Comparison of ENCODE assay signal across 8 cellular contexts in the genomic region with DNA sequence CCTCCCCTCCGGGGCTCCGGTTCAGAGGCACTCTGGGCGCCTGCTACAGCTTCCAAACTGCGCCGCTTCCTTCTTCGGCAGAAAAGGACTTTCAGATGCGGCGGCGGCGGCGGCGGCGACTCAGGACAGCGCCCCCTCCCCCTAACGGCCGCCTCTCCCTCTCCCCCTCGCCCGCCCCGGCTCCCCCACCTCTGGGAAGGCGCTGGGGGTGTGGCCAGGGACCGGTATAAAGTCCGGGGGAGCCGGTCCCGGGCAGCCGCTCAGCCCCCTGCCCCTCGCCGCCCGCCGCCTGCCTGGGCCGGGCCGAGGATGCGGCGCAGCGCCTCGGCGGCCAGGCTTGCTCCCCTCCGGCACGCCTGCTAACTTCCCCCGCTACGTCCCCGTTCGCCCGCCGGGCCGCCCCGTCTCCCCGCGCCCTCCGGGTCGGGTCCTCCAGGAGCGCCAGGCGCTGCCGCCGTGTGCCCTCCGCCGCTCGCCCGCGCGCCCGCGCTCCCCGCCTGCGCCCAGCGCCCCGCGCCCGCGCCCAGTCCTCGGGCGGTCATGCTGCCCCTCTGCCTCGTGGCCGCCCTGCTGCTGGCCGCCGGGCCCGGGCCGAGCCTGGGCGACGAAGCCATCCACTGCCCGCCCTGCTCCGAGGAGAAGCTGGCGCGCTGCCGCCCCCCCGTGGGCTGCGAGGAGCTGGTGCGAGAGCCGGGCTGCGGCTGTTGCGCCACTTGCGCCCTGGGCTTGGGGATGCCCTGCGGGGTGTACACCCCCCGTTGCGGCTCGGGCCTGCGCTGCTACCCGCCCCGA. TPM values are rescaled to one million over a fixed set of nuclear protein-coding genes. Genes with fewer than 3 reads are reported as not detected.
DNase-seq lines count a peak whose midpoint lies in the region; ATAC-seq and TF ChIP-seq lines count a peak whose summit lies in the region.

Gene IGFBP4 (plus strand): TSS at position 255 of the 792 bp plus-strand sequence. CDS start 286 bp downstream, at position 541.

- peak; percentile 52 to 90 for TF ChIP-seq POLR2A in thyroid gland (IDR thresholded peaks at IDR 0.05)

- peak within 1 kb of the TSS; percentile 45 to 83 for H3K4me3 ChIP-seq in DND-41 (ENCODE audit: low read depth in 1 of 2, low read length in 2 of 2)
- peak within 1 kb of the TSS; percentile 65 to 77 (median 76) for H3K4me3 ChIP-seq in thyroid gland (replicated peaks in 1 of 3)

- no peaks in the 10 kb centered on the region for H3K9me3 Mint-ChIP-seq in activated naive CD8-positive, alpha-beta T cell treated with anti-CD3 and anti-CD28 coated beads for 36 hours
- H3K9me3 Mint-ChIP-seq in osteocyte (ENCODE audit: unreplicated experiment): no peaks in the 10 kb centered on the region

- peak within 1 kb of the TSS; percentile 75 for H3K9ac ChIP-seq in DND-41 (ENCODE audit: low read depth, low read length)

- peak within 1 kb of the TSS; percentile 75 for H3K27ac ChIP-seq in DND-41 (ENCODE audit: low read length)
- H3K27ac ChIP-seq in thyroid gland: peak within 1 kb of the TSS; percentile 93 to 98 (median 94)

- H3K4me2 ChIP-seq in DND-41 (ENCODE audit: insufficient read depth, low read length): peak within 1 kb of the TSS; percentile 93

- H3K4me1 Mint-ChIP-seq in activated naive CD8-positive, alpha-beta T cell treated with anti-CD3 and anti-CD28 coated beads for 36 hours: peaks cover 25% of the 10 kb centered on the region
- peaks cover 36% of the 10 kb centered on the region for H3K4me1 Mint-ChIP-seq in osteocyte (ENCODE audit: unreplicated experiment)

- no peak within 1 kb of the TSS for H3K27ac Mint-ChIP-seq in activated naive CD8-positive, alpha-beta T cell treated with anti-CD3 and anti-CD28 coated beads for 36 hours
- H3K27ac Mint-ChIP-seq in osteocyte (ENCODE audit: unreplicated experiment): peak within 1 kb of the TSS; percentile 87

- WGBS in thyroid gland, 2 donors: 4% methylated on average over 11 of the region's 98 CpGs; no CpG with 5 or more reads in 1 of the 2 donors

- intact Hi-C loops in head of caudate nucleus (cut with DNase I): loop anchor here (5.0 kb wide), 1 partner anchor 89 kb away; no protein-coding TSS in a partner anchor
- intact Hi-C loops in thyroid gland (cut with DNase I): loop anchor here (5.0 kb wide), 2 partner anchors 89 to 114 kb away; no protein-coding TSS in a partner anchor

- H3K79me2 ChIP-seq in DND-41 (ENCODE audit: insufficient read depth, low read length): peaks cover 44% of the 10 kb centered on the region

- H3K4me3 Mint-ChIP-seq in activated naive CD8-positive, alpha-beta T cell treated with anti-CD3 and anti-CD28 coated beads for 36 hours: peak within 1 kb of the TSS; percentile 78
- peak within 1 kb of the TSS; percentile 96 for H3K4me3 Mint-ChIP-seq in osteocyte (ENCODE audit: unreplicated experiment)

- H3K36me3 Mint-ChIP-seq in activated naive CD8-positive, alpha-beta T cell treated with anti-CD3 and anti-CD28 coated beads for 36 hours: no peaks in the 10 kb centered on the region
- H3K36me3 Mint-ChIP-seq in osteocyte (ENCODE audit: unreplicated experiment): peaks cover 29% of the 10 kb centered on the region

- H3K27me3 Mint-ChIP-seq in activated naive CD8-positive, alpha-beta T cell treated with anti-CD3 and anti-CD28 coated beads for 36 hours: peaks cover 15% of the 10 kb centered on the region
- H3K27me3 Mint-ChIP-seq in osteocyte (ENCODE audit: unreplicated experiment): no peaks in the 10 kb centered on the region

- no peaks in the 10 kb centered on the region for H3K27me3 ChIP-seq in DND-41 (ENCODE audit: insufficient read depth, low read length, poor library complexity)
- no peaks in the 10 kb centered on the region for H3K27me3 ChIP-seq in thyroid gland

- H3K9me3 ChIP-seq in DND-41 (ENCODE audit: insufficient read depth, low read length, severe bottlenecking): no peaks in the 10 kb centered on the region
- no peaks in the 10 kb centered on the region for H3K9me3 ChIP-seq in thyroid gland

- H3K36me3 ChIP-seq in DND-41 (ENCODE audit: insufficient read depth, low read length): no peaks in the 10 kb centered on the region
- no peaks in the 10 kb centered on the region for H3K36me3 ChIP-seq in thyroid gland

- H4K20me1 ChIP-seq in DND-41 (ENCODE audit: insufficient read depth, low read length): no peaks in the 10 kb centered on the region

- DNase-seq in DND-41 (peak; percentile 75), Kasumi-1 (lab: John Stamatoyannopoulos, UW) (peak; percentile 65 to 70), SW 1271 (lab: John Stamatoyannopoulos, UW) (peak; percentile 40 to 60), head of caudate nucleus (peak; percentile 27 to 87 (median 78)), osteocyte (ENCODE audit: extremely low spot score, unreplicated experiment) (peak; percentile 94), thyroid gland (peak; percentile 87 to 88)
- peak; percentile 75 for DNase-seq in activated naive CD8-positive, alpha-beta T cell treated with anti-CD3 and anti-CD28 coated beads for 36 hours

- peak within 1 kb of the TSS; percentile 67 for H2AFZ ChIP-seq in DND-41 (ENCODE audit: low read depth, low read length)

- ATAC-seq in DND-41 (ENCODE audit: insufficient read depth, low read depth): peak; percentile 68
- ATAC-seq in GM18873 (IDR thresholded peaks at IDR 0.05; ENCODE audit: low FRiP score, unreplicated experiment): no peak

- peaks cover 55% of the 10 kb centered on the region for H3K4me1 ChIP-seq in DND-41 (ENCODE audit: insufficient read depth, low read length)
- peaks cover 28 to 33% of the 10 kb centered on the region in 2 donors for H3K4me1 ChIP-seq in thyroid gland

- TF ChIP-seq CTCF in DND-41 (IDR thresholded peaks at IDR 0.05; ENCODE audit: borderline replicate concordance, extremely low read depth, low read length, poor library complexity, severe bottlenecking) (peak; percentile 76), osteocyte (IDR thresholded peaks at IDR 0.05) (peak; percentile 38), thyroid gland (IDR thresholded peaks at IDR 0.05) (peak in 3 of 6 experiments; percentile 22 to 45 (median 37))

RNA-seq across cellular contexts. Expression of gene IGFBP4, which starts in this region (rescaled TPM):
- total RNA-seq in activated naive CD8-positive, alpha-beta T cell treated with anti-CD3 and anti-CD28 coated beads for 36 hours: 1 to 10 TPM; 5.6 to 6.5 TPM
- total RNA-seq in osteocyte (2,074 and 2,132 TPM in 2 replicates), thyroid gland (100 to 1,000 TPM; 234 to 334 (median 274) TPM)

Comparison
In these comparisons a context has a peak if more than half of its experiments do, and no peak if none do; other contexts are left out.
1. RNA of gene IGFBP4 (total RNA-seq): 2,074 to 2,132 TPM in osteocyte and 234 to 334 TPM in thyroid gland; 5.6 to 6.5 TPM in activated naive CD8-positive, alpha-beta T cell treated with anti-CD3 and anti-CD28 coated beads for 36 hours; every median in the first group is over 10 times any median in the second.
2. Peak in every context shown above with its lines, with median percentiles within 50 percentile points of each other: DNase-seq.